In genomic region chr13:113796211-113796875, GRCh38 we compare ENCODE assay signal across 1 cellular context.
TF ChIP-seq lines count a peak whose summit lies in the region.

No MANE protein-coding gene starts in this region.

TF ChIP-seq in H1, 55 proteins besides CTCF, POLR2A, EP300 and RAD21:
- TF ChIP-seq PHF8 (conservative IDR thresholded peaks at IDR 0.05; ENCODE audit: low read depth, low read length): no peak
- no peak for TF ChIP-seq RBBP5 (IDR thresholded peaks at IDR 0.05; ENCODE audit: borderline replicate concordance, low read depth, low read length)
- no peak for TF ChIP-seq ATF3 (IDR thresholded peaks at IDR 0.05; ENCODE audit: insufficient read depth, low read depth, low read length)
- TF ChIP-seq ATF2 (IDR thresholded peaks at IDR 0.05; ENCODE audit: low read length): no peak
- TF ChIP-seq CTBP2 (IDR thresholded peaks at IDR 0.05; ENCODE audit: borderline replicate concordance, insufficient read depth, insufficient read length, low read length): no peak
- TF ChIP-seq HDAC2 (IDR thresholded peaks at IDR 0.05; ENCODE audit: borderline replicate concordance in 1 of 2, low read depth in 2 of 2, low read length in 2 of 2): no peak
- TF ChIP-seq POLR2AphosphoS5 (IDR thresholded peaks at IDR 0.05; ENCODE audit: low read depth, low read length): no peak
